Comparison of ENCODE assay signal across 8 cellular contexts in genomic region chr11:65083134-65083833, GRCh38. TPM values are rescaled to one million over a fixed set of nuclear protein-coding genes. Genes with fewer than 3 reads are reported as not detected.
DNase-seq lines count a peak whose midpoint lies in the region; ATAC-seq and TF ChIP-seq lines count a peak whose summit lies in the region.

No MANE protein-coding gene starts in this region.

- DNase-seq in GM12865 (ENCODE audit: low read depth) (no peak), testis (no peak), MV-4-11 (lab: John Stamatoyannopoulos, UW) (no peak)
- no peak for DNase-seq in stimulated activated CD4-positive, alpha-beta T cell treated with anti-CD3 and anti-CD28 coated beads, Interleukin-4, amount 100 ng/mL, for 1 hour
- no peak for DNase-seq in NK-92 treated with Interleukin-12 subunit alpha and Interleukin-12 subunit beta, amount 100 ng/mL, for 24 hours (lab: John Stamatoyannopoulos, UW)

- H3K4me3 ChIP-seq in GM12865 (ENCODE audit: low read depth, low read length) (peak overlapping the region; percentile 83), WI38 (ENCODE audit: low read depth, low read length) (peak overlapping the region; percentile 94), iPS-18a (ENCODE audit: low read length) (peak overlapping the region; percentile 75), testis (peak overlapping the region; percentile 86 to 96)

- H3K27me3 ChIP-seq in iPS-18a (ENCODE audit: control insufficient read depth, insufficient read depth, low read length), result no peaks in the 10 kb centered on the region
- H3K27me3 ChIP-seq in testis, result no peaks in the 10 kb centered on the region

- TF ChIP-seq POLR2A in testis (IDR thresholded peaks at IDR 0.05), result no peak

- 4 to 5% methylated on average over 13 of the region's 13 CpGs for WGBS in testis, 2 donors

- H3K4me1 ChIP-seq in iPS-18a (ENCODE audit: control insufficient read depth, low read depth, low read length) (peaks cover 5% of the 10 kb centered on the region), testis (peaks cover 14% of the 10 kb centered on the region)

- peak overlapping the region; percentile 82 for H3K9ac ChIP-seq in iPS-18a (ENCODE audit: low read length)

- TF ChIP-seq CTCF in GM12865 (IDR thresholded peaks at IDR 0.05; ENCODE audit: insufficient read depth, low read depth, low read length, missing control alignments) (no peak), WI38 (IDR thresholded peaks at IDR 0.05; ENCODE audit: low read depth, low read length) (no peak), testis (IDR thresholded peaks at IDR 0.05) (no peak)

- intact Hi-C loops in testis (cut with DNase I; ENCODE audit: low total_unique reads), result no loop called here

- ATAC-seq in HG02642 (IDR thresholded peaks at IDR 0.05; ENCODE audit: poor library complexity, unreplicated experiment), result peak; percentile 18

- H3K27ac ChIP-seq in iPS-18a (ENCODE audit: low read length), result peak overlapping the region; percentile 56
- H3K27ac ChIP-seq in testis, result peak overlapping the region; percentile 92 to 93

- H3K9me3 ChIP-seq in iPS-18a (ENCODE audit: control insufficient read depth, low read depth, low read length), result no peaks in the 10 kb centered on the region
- no peaks in the 10 kb centered on the region for H3K9me3 ChIP-seq in testis

- H3K36me3 ChIP-seq in iPS-18a (ENCODE audit: control insufficient read depth, low read depth, low read length), result peaks cover 39% of the 10 kb centered on the region
- no peaks in the 10 kb centered on the region for H3K36me3 ChIP-seq in testis (ENCODE audit: low read depth, missing control alignments)

RNA-seq across cellular contexts. Expression of gene CDCA5, which starts 0.6 kb away (rescaled TPM):
- 10 to 100 TPM; 28.5 to 50.9 TPM for total RNA-seq in testis
- 93.3 TPM for polyA plus RNA-seq in testis (ENCODE audit: insufficient read depth, low read depth, low replicate concordance)

RNA-seq across cellular contexts. Expression of gene ZFPL1, which starts 0.7 kb away (rescaled TPM):
- total RNA-seq in testis, result 10 to 100 TPM; 52.7 to 57.2 TPM
- polyA plus RNA-seq in testis (ENCODE audit: insufficient read depth, low read depth, low replicate concordance), result 70.6 TPM

RNA-seq across cellular contexts. Expression of gene VPS51, which starts 12.7 kb away (rescaled TPM):
- total RNA-seq in testis, result 100 to 1,000 TPM; 173 to 252 TPM
- polyA plus RNA-seq in testis (ENCODE audit: insufficient read depth, low read depth, low replicate concordance), result 91.1 TPM

RNA-seq across cellular contexts. Expression of gene NAALADL1, which starts 24.9 kb away (rescaled TPM):
- 10 to 100 TPM; 16.5 to 18.1 TPM for total RNA-seq in testis
- 16.0 TPM for polyA plus RNA-seq in testis (ENCODE audit: insufficient read depth, low read depth, low replicate concordance)

RNA-seq across cellular contexts. Expression of gene TM7SF2, which starts 28.4 kb away (rescaled TPM):
- total RNA-seq in testis, result 10 to 100 TPM; 42.0 to 49.6 TPM
- polyA plus RNA-seq in testis (ENCODE audit: insufficient read depth, low read depth, low replicate concordance), result 36.4 TPM
